8 cellular contexts compared by ENCODE assay signal in the genomic region with DNA sequence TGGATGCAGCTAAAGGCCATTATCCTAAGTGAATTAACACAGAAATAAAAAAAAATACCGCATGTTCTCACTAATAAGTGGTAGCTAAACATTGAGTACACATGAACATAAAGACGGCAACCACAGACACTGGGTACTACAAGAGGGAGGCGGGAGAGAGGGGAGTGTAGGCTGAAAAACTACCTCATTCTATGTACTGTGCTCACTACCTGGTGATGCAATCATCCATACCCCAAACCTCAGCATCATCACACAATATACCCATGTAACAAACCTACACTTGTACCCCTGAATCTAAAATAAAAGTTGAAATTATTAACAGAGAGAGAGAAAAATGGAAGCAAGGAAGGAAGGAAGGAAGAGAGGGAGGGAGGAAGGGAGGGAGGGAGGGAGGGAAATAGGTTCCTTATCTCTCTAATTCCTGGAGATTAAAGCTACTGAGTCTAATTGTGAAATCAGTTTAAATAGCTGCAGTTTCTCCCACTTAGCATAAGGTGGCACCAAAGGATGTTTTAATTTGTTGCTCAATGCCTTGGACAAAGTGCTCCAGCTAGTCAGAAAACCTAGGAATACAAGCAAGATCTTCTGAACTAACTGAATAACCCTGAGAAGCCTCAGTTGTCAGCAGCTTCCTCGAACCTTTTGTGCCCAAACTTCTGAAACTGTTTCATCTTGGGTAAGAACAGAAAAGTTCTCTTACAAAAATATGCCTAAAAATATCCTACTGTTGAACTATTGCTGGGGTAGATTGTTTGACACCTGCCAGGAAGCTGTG.
DNase-seq lines count a peak whose midpoint lies in the region; ATAC-seq, FAIRE-seq and TF ChIP-seq lines count a peak whose summit lies in the region.

No MANE protein-coding gene starts in this region.

- peak; percentile 40 for DNase-seq in DMS114 treated with DMSO at 0.1 percent for 48 hours (lab: John Stamatoyannopoulos, UW; ENCODE audit: unreplicated experiment)
- DNase-seq in NCI-H526 (lab: John Stamatoyannopoulos, UW): peak; percentile 37 to 75
- DNase-seq in GM12878 (ENCODE audit: low read depth, low spot score): peak; percentile 49
- DNase-seq in keratinocyte (ENCODE audit: low read depth, low spot score): no peak
- DNase-seq in suprapubic skin (ENCODE audit: low spot score in 2 of 2): no peak
- DNase-seq in effector memory CD4-positive, alpha-beta T cell: no peak

- H3K9ac ChIP-seq in GM12878 (ENCODE audit: control insufficient read depth, insufficient read depth, low read length) (no peak overlapping the region), keratinocyte (ENCODE audit: control insufficient read depth, extremely low read depth, insufficient read depth, low read length) (no peak overlapping the region)

- H3K27ac ChIP-seq in GM12878 (ENCODE audit: control insufficient read depth, insufficient read depth) (no peak overlapping the region; the same call in 1 of the 2 replicates), keratinocyte (ENCODE audit: control insufficient read depth, insufficient read depth, low read length) (no peak overlapping the region), suprapubic skin (no peak overlapping the region)
- H3K27ac ChIP-seq in effector memory CD4-positive, alpha-beta T cell (ENCODE audit: insufficient read depth, low read length, poor library complexity, severe bottlenecking): no peak overlapping the region

- in situ Hi-C loops in GM12878 (cut with MboI): loop anchor here (5.0 kb wide), 2 partner anchors 123 to 678 kb away; no protein-coding TSS in a partner anchor

- dilution Hi-C loops in keratinocyte (cut with MboI; ENCODE audit: extremely low pct_ligation_motif_present, low sequenced_read_pairs): no loop called here

- H3K79me2 ChIP-seq in GM12878 (ENCODE audit: control insufficient read depth, insufficient read depth, low read length) (no peaks in the 10 kb centered on the region), keratinocyte (ENCODE audit: control insufficient read depth, insufficient read depth, low read length) (no peaks in the 10 kb centered on the region)

- H3K4me1 ChIP-seq in GM12878 (ENCODE audit: control insufficient read depth, insufficient read depth, low read length) (peaks cover 35% of the 10 kb centered on the region), keratinocyte (ENCODE audit: control insufficient read depth, extremely low read depth, insufficient read depth, low read length) (no peaks in the 10 kb centered on the region), suprapubic skin (no peaks in the 10 kb centered on the region)
- H3K4me1 ChIP-seq in effector memory CD4-positive, alpha-beta T cell (ENCODE audit: control insufficient read depth, insufficient read depth, low read length, poor library complexity, severe bottlenecking): no peaks in the 10 kb centered on the region

- WGBS in GM12878 (ENCODE audit: insufficient coverage, insufficient replicate concordance, low lambda C conversion rate, missing lambda C conversion rate): 47% methylated on average over 4 of the region's 4 CpGs
- WGBS in suprapubic skin: 36% methylated on average over 4 of the region's 4 CpGs

- peak overlapping the region; percentile 47 for H3K4me2 ChIP-seq in GM12878 (ENCODE audit: control insufficient read depth, insufficient read depth)
- no peak overlapping the region for H3K4me2 ChIP-seq in keratinocyte (ENCODE audit: control insufficient read depth, extremely low read depth, insufficient read depth, low read depth, low read length)

- POLR2A ChIA-PET in GM12878 (lab: Charles Lee): interaction anchor here (0.5 to 1.2 kb wide), 3 partner anchors 17 to 80 kb away, joined by 4 to 7 read pairs (median 5); partner anchors contain the start of gene ATP11B

- no peaks in the 10 kb centered on the region for H3K9me1 ChIP-seq in keratinocyte (ENCODE audit: control insufficient read depth, extremely low read depth, insufficient read depth, low read length)

- intact Hi-C loops in GM12878 (cut with micrococcal nuclease; ENCODE audit: unreplicated experiment): loop anchor here (1.0 to 10.0 kb wide), 4 partner anchors 123 to 669 kb away; no protein-coding TSS in a partner anchor

- peak; percentile 89 for TF ChIP-seq RAD21 in GM12878 (IDR thresholded peaks at IDR 0.05; ENCODE audit: insufficient read depth, low read depth, low read length)

- CTCF ChIA-PET in GM12878 (lab: Yijun Ruan, JAX): interaction anchor here (0.6 to 8.1 kb wide), 67 partner anchors 9 to 674 kb away, joined by 3 to 195 read pairs (median 4); partner anchors contain the start of genes ATP11B and MCCC1

- peak; percentile 81 for FAIRE-seq in GM12878 (lab: Jason Lieb, UNC)
- peak; percentile 71 for FAIRE-seq in keratinocyte (lab: Jason Lieb, UNC)

- H3K9me3 ChIP-seq in GM12878 (replicated peaks; ENCODE audit: control insufficient read depth, insufficient read depth, low read length) (no peaks in the 10 kb centered on the region), keratinocyte (ENCODE audit: control insufficient read depth, low read depth, low read length) (no peaks in the 10 kb centered on the region), suprapubic skin (no peaks in the 10 kb centered on the region)
- no peaks in the 10 kb centered on the region for H3K9me3 ChIP-seq in effector memory CD4-positive, alpha-beta T cell (ENCODE audit: control insufficient read depth, low read length)

- peak; percentile 51 to 81 (median 64); a peak in 5 of 6 replicates for TF ChIP-seq CTCF in GM12878 (IDR thresholded peaks at IDR 0.05 in 2 of 3, conservative IDR thresholded peaks at IDR 0.05 in 1 of 3; ENCODE audit: control insufficient read depth in 2 of 3, extremely low read depth in 1 of 3, insufficient read depth in 1 of 3, low read depth in 3 of 3, low read length in 3 of 3)
- TF ChIP-seq CTCF in keratinocyte (optimal IDR thresholded peaks at IDR 0.05 in 1 of 3, IDR thresholded peaks at IDR 0.05 in 1 of 3, conservative IDR thresholded peaks at IDR 0.05 in 1 of 3; ENCODE audit: extremely low read depth in 1 of 3, insufficient read depth in 2 of 3, low read length in 3 of 3): peak in 2 of 3 experiments; percentile 54 to 66
- peak; percentile 34 to 54 for TF ChIP-seq CTCF in suprapubic skin (IDR thresholded peaks at IDR 0.05)

- no peaks in the 10 kb centered on the region for H3K27me3 ChIP-seq in GM12878 (replicated peaks in 1 of 2; ENCODE audit: control insufficient read depth in 2 of 2, insufficient read depth in 2 of 2, low read length in 1 of 2)
- H3K27me3 ChIP-seq in keratinocyte (ENCODE audit: control insufficient read depth, extremely low read depth, insufficient read depth, low read length): no peaks in the 10 kb centered on the region
- no peaks in the 10 kb centered on the region for H3K27me3 ChIP-seq in suprapubic skin
- no peaks in the 10 kb centered on the region for H3K27me3 ChIP-seq in effector memory CD4-positive, alpha-beta T cell (replicated peaks; ENCODE audit: control insufficient read depth, insufficient read depth, low read length, poor library complexity, severe bottlenecking)

- no peak for TF ChIP-seq EP300 in GM12878 (IDR thresholded peaks at IDR 0.05; ENCODE audit: borderline replicate concordance in 1 of 2, control insufficient read depth in 1 of 2, low read depth in 2 of 2, low read length in 2 of 2)
- TF ChIP-seq EP300 in suprapubic skin (IDR thresholded peaks at IDR 0.05): no peak

- H2AFZ ChIP-seq in GM12878 (ENCODE audit: control insufficient read depth, low read depth, low read length) (peak overlapping the region; percentile 79), keratinocyte (ENCODE audit: control insufficient read depth, low read length) (no peak overlapping the region)

- H4K20me1 ChIP-seq in GM12878 (ENCODE audit: control insufficient read depth, insufficient read depth): no peaks in the 10 kb centered on the region
- H4K20me1 ChIP-seq in keratinocyte (ENCODE audit: control insufficient read depth, extremely low read depth, insufficient read depth, low read length): no peaks in the 10 kb centered on the region

- RAD21 ChIA-PET in GM12878 (lab: Charles Lee; ENCODE audit: unreplicated experiment): interaction anchor here (0.6 to 5.6 kb wide), 65 partner anchors 10 to 1169 kb away, joined by 3 to 136 read pairs (median 4); partner anchors contain the start of gene ATP11B

- TF ChIP-seq POLR2A in GM12878 (IDR thresholded peaks at IDR 0.05; ENCODE audit: low read depth, low read length) (no peak), suprapubic skin (IDR thresholded peaks at IDR 0.05) (no peak)

- H3K4me3 ChIP-seq in GM12878 (no peak overlapping the region), keratinocyte (ENCODE audit: control insufficient read depth in 2 of 3, extremely low read depth in 1 of 3, insufficient read depth in 2 of 3, low read depth in 1 of 3, low read length in 3 of 3) (no peak overlapping the region), suprapubic skin (no peak overlapping the region)
- no peak overlapping the region for H3K4me3 ChIP-seq in effector memory CD4-positive, alpha-beta T cell (ENCODE audit: insufficient read depth, low read depth, low read length, poor library complexity, severe bottlenecking)

- H3K36me3 ChIP-seq in GM12878 (ENCODE audit: control insufficient read depth in 2 of 2, insufficient read depth in 2 of 2, low read length in 1 of 2) (no peaks in the 10 kb centered on the region), keratinocyte (ENCODE audit: control insufficient read depth in 2 of 2, extremely low read depth in 1 of 2, insufficient read depth in 2 of 2, low read length in 2 of 2) (no peaks in the 10 kb centered on the region), suprapubic skin (no peaks in the 10 kb centered on the region)
- H3K36me3 ChIP-seq in effector memory CD4-positive, alpha-beta T cell (ENCODE audit: control insufficient read depth, insufficient read depth, low read length): no peaks in the 10 kb centered on the region

- ATAC-seq in GM19452 (IDR thresholded peaks at IDR 0.05; ENCODE audit: unreplicated experiment) (peak; percentile 45), HG03571 (IDR thresholded peaks at IDR 0.05; ENCODE audit: unreplicated experiment) (peak; percentile 52), GM12878 (peak; percentile 48)

- no TSS peak for BruUV-seq in GM12878 (replicated peaks; lab: Mats Ljungman, UMichigan)

- SMC1A ChIA-PET in GM12878 (lab: Charles Lee; ENCODE audit: uncharacterized antibody, unreplicated experiment): interaction anchor here (0.6 to 5.7 kb wide), 57 partner anchors 9 to 671 kb away, joined by 3 to 122 read pairs (median 4); partner anchors contain the start of gene ATP11B

TF ChIP-seq in GM12878, 131 proteins besides CTCF, POLR2A, EP300 and RAD21:
- TF ChIP-seq SMC3 (IDR thresholded peaks at IDR 0.05; ENCODE audit: borderline replicate concordance, low read length) (peak; percentile 64; the same call in 1 of the 2 replicates), YBX1 (IDR thresholded peaks at IDR 0.05) (no peak), ZNF24 (IDR thresholded peaks at IDR 0.05) (no peak), MEF2B (IDR thresholded peaks at IDR 0.05; ENCODE audit: partially characterized antibody, poor library complexity, severe bottlenecking) (no peak), ATF7 (IDR thresholded peaks at IDR 0.05; ENCODE audit: low read depth) (no peak), IKZF1 (conservative IDR thresholded peaks at IDR 0.05) (0 out of 2 replicates have a peak, but pooled peaks have one; percentile 17)

Comparison
In these comparisons a context has a peak if more than half of its experiments do, and no peak if none do; other contexts are left out.
1. DNase-seq: peak in DMS114 treated with DMSO at 0.1 percent for 48 hours (single experiment), NCI-H526 (2 of 2) and GM12878 (single experiment); none in keratinocyte (single experiment), suprapubic skin (0 of 2) and effector memory CD4-positive, alpha-beta T cell (0 of 3).
2. Peak in every context shown above with its lines, with median percentiles within 50 percentile points of each other: ATAC-seq and CTCF ChIP-seq.